In the genomic region with DNA sequence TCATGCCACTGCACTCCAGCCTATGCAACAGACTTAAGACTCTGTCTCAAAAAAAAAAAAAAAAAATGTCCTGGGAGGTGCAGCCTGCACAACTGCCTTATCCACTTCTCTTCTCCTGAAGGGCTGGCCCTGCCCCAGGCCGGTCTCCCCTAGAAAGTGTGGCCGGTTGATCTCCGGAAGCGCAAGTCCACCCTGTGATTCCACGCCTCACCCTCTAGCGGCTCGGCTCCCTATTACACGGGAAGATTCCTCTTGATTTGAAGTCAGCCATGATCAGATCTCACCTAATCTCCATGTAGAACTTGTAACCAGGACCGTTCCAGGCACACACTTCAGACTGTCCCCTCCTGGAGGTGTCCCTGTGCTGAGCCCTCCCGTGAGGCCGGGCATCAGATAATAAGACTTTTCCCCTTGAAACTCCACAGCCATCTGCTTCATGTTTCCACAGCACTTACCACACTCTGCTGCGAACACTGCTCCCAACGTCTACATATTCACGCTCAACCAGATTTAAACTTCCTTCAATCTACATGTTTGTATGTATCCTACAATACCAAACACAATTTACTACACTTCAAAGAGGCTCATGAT, we compare ENCODE assay signal across 20 cellular contexts.
"Had no signal": no experiment of that assay in that cellular context is flagged by ENCODE, and none has a peak within 500 bp of the region (broad histone marks: within the 10 kb centered on the region; RNA-seq: fewer than 3 reads in every experiment).

No MANE protein-coding gene starts in this region.

- H3K4me3 ChIP-seq: heart right ventricle, left lung, lung, mucosa of descending colon, smooth muscle cell, testis, tibial nerve had no signal

- H3K4me1 ChIP-seq: testis had no signal

- DNase-seq: effector memory CD4-positive, alpha-beta T cell; heart right ventricle; hypothalamus; islet precursor cell; left lung; mesendoderm; mucosa of descending colon; naive thymus-derived CD8-positive, alpha-beta T cell; posterior cingulate gyrus; right cardiac atrium; stimulated activated CD4-positive, alpha-beta T cell treated with anti-CD3 and anti-CD28 coated beads, Interleukin-4, amount 100 ng/mL, for 1 hour; stimulated activated CD8-positive, alpha-beta memory T cell treated with anti-CD3 and anti-CD28 coated beads, Interleukin-4, amount 100 ng/mL, for 48 hours; stimulated activated naive CD8-positive, alpha-beta T cell treated with anti-CD3 and anti-CD28 coated beads, Interleukin-15, amount 100 ng/mL, for 72 hours; testis had no signal

- H3K27ac Mint-ChIP-seq: naive thymus-derived CD8-positive, alpha-beta T cell; stimulated activated memory B cell treated with anti-CD40 and anti-IgM and Interleukin-4, amounts not matched to agents 10 μg/mL and 1 μg/mL and 100 μg/mL, for 72 hours; stimulated activated naive CD8-positive, alpha-beta T cell treated with anti-CD3 and anti-CD28 coated beads, Interleukin-15, amount 100 ng/mL, for 72 hours had no signal

- ATAC-seq: esophagus mucosa; naive thymus-derived CD8-positive, alpha-beta T cell; stimulated activated memory B cell treated with anti-CD40 and anti-IgM and Interleukin-4, amounts not matched to agents 10 μg/mL and 1 μg/mL and 100 μg/mL, for 72 hours; stimulated activated naive CD8-positive, alpha-beta T cell treated with anti-CD3 and anti-CD28 coated beads, Interleukin-15, amount 100 ng/mL, for 72 hours had no signal

- H3K27me3 ChIP-seq: testis had no signal

- H3K36me3 ChIP-seq: heart right ventricle, left lung, neutrophil, tibial nerve had no signal

- H3K36me3 Mint-ChIP-seq: naive thymus-derived CD8-positive, alpha-beta T cell; stimulated activated memory B cell treated with anti-CD40 and anti-IgM and Interleukin-4, amounts not matched to agents 10 μg/mL and 1 μg/mL and 100 μg/mL, for 72 hours had no signal

- H3K9me3 Mint-ChIP-seq: stimulated activated memory B cell treated with anti-CD40 and anti-IgM and Interleukin-4, amounts not matched to agents 10 μg/mL and 1 μg/mL and 100 μg/mL, for 72 hours; stimulated activated naive CD8-positive, alpha-beta T cell treated with anti-CD3 and anti-CD28 coated beads, Interleukin-15, amount 100 ng/mL, for 72 hours had no signal

- H3K27ac ChIP-seq: heart right ventricle, left lung, neutrophil, testis, tibial nerve had no signal

- H3K4me3 Mint-ChIP-seq: naive thymus-derived CD8-positive, alpha-beta T cell; stimulated activated memory B cell treated with anti-CD40 and anti-IgM and Interleukin-4, amounts not matched to agents 10 μg/mL and 1 μg/mL and 100 μg/mL, for 72 hours; stimulated activated naive CD8-positive, alpha-beta T cell treated with anti-CD3 and anti-CD28 coated beads, Interleukin-15, amount 100 ng/mL, for 72 hours had no signal

- H3K9me3 ChIP-seq: left lung, mucosa of descending colon, neutrophil, testis had no signal

- H3K4me2 ChIP-seq: smooth muscle cell had no signal
